10 cellular contexts compared by ENCODE assay signal in genomic region chr11:118838905-118839553, GRCh38. TPM values are rescaled to one million over a fixed set of nuclear protein-coding genes. Genes with fewer than 3 reads are reported as not detected.
A peak's percentile ranks its signal among the peaks of the same experiment; 100 is the strongest.
DNase-seq lines count a peak whose midpoint lies in the region; ATAC-seq and TF ChIP-seq lines count a peak whose summit lies in the region.
"Had no signal": no experiment of that assay in that cellular context is flagged by ENCODE, and none has a peak within 500 bp of the region (broad histone marks: within the 10 kb centered on the region; RNA-seq: fewer than 3 reads in every experiment).

No MANE protein-coding gene starts in this region.

- WGBS in mesendoderm (ENCODE audit: extremely low coverage, insufficient coverage, low lambda C conversion rate) = no CpG with 5 or more reads among the region's 4 CpGs

- peaks cover 2% of the 10 kb centered on the region for H3K4me1 Mint-ChIP-seq in neural progenitor cell

- no peak overlapping the region for H3K27ac ChIP-seq in HEK293 (ENCODE audit: extremely low read depth, low read depth, low read length)
- H3K27ac ChIP-seq in neural progenitor cell = no peak overlapping the region
- H3K27ac ChIP-seq in mesendoderm (ENCODE audit: low read depth, low read length) = no peak overlapping the region
- H3K27ac ChIP-seq: VCaP had no signal

- H3K79me2 ChIP-seq in neural progenitor cell (ENCODE audit: low read depth) = no peaks in the 10 kb centered on the region
- no peaks in the 10 kb centered on the region for H3K79me2 ChIP-seq in mesendoderm (ENCODE audit: control insufficient read depth, insufficient read depth, low read length)

- no peak overlapping the region for H2BK120ac ChIP-seq in mesendoderm (ENCODE audit: low read depth, low read length)

- H3K4me3 ChIP-seq in HEK293 (ENCODE audit: low read depth, low read length) (no peak overlapping the region), neural progenitor cell (no peak overlapping the region), mesendoderm (ENCODE audit: low read length) (no peak overlapping the region)

- no peak overlapping the region for H3K4ac ChIP-seq in mesendoderm (ENCODE audit: low read depth, low read length)

- no peaks in the 10 kb centered on the region for H3K79me1 ChIP-seq in mesendoderm (ENCODE audit: low read length)

- H3K27me3 Mint-ChIP-seq in neural progenitor cell (ENCODE audit: insufficient read depth, low read depth) = peaks cover 2% of the 10 kb centered on the region

- no peaks in the 10 kb centered on the region for H3K9me3 Mint-ChIP-seq in neural progenitor cell
- H3K9me3 Mint-ChIP-seq: immature natural killer cell had no signal

- TF ChIP-seq CTCF in HEK293 (tag by site-specific recombination; IDR thresholded peaks at IDR 0.05) (no peak), neural progenitor cell (IDR thresholded peaks at IDR 0.05) (no peak)

- peak; percentile 71 for ATAC-seq in GM18909 (IDR thresholded peaks at IDR 0.05; ENCODE audit: poor library complexity, unreplicated experiment)
- ATAC-seq in HG03521 (IDR thresholded peaks at IDR 0.05; ENCODE audit: unreplicated experiment) = no peak

- DNase-seq in MV-4-11 (lab: John Stamatoyannopoulos, UW) (peak; percentile 88), neural progenitor cell (ENCODE audit: low spot score) (no peak), mesendoderm (no peak), DMS79 treated with DMSO at 0.1 percent for 48 hours (lab: John Stamatoyannopoulos, UW) (no peak)
- DNase-seq: immature natural killer cell, NCI-H1436 had no signal

- no peak overlapping the region for H4K8ac ChIP-seq in mesendoderm (ENCODE audit: low read depth, low read length)

- H3F3A ChIP-seq in neural progenitor cell (ENCODE audit: low read depth) = no peaks in the 10 kb centered on the region

- no peak overlapping the region for H2BK15ac ChIP-seq in mesendoderm (replicated peaks; ENCODE audit: low read depth)

- H3K4me3 Mint-ChIP-seq in neural progenitor cell = no peak overlapping the region
- H3K4me3 Mint-ChIP-seq: immature natural killer cell had no signal

- no peaks in the 10 kb centered on the region for H3K36me3 ChIP-seq in HEK293 (ENCODE audit: control insufficient read depth in 2 of 2, insufficient read depth in 1 of 2, low read length in 2 of 2)
- H3K36me3 ChIP-seq in neural progenitor cell = no peaks in the 10 kb centered on the region
- no peaks in the 10 kb centered on the region for H3K36me3 ChIP-seq in mesendoderm (ENCODE audit: control insufficient read depth, insufficient read depth, low read length)

- H4K5ac ChIP-seq in mesendoderm (ENCODE audit: low read length) = no peak overlapping the region

- no peak overlapping the region for H2AK5ac ChIP-seq in mesendoderm (ENCODE audit: low read length)

- no peaks in the 10 kb centered on the region for H3K27me3 ChIP-seq in neural progenitor cell
- no peaks in the 10 kb centered on the region for H3K27me3 ChIP-seq in mesendoderm (ENCODE audit: insufficient read depth, low read length, poor library complexity)

- POLR2A ChIA-PET in HEK293 (lab: Yijun Ruan, JAX) = interaction anchor here (1.5 kb wide), 1 partner anchor 48 kb away, joined by 3 read pairs; the partner anchor contains the start of gene DDX6

- H3K4me1 ChIP-seq in HEK293 (ENCODE audit: control insufficient read depth, insufficient read depth, low read length) = no peaks in the 10 kb centered on the region
- no peaks in the 10 kb centered on the region for H3K4me1 ChIP-seq in neural progenitor cell
- no peaks in the 10 kb centered on the region for H3K4me1 ChIP-seq in mesendoderm (ENCODE audit: control insufficient read depth, low read depth, low read length)

- H3K4me2 ChIP-seq in neural progenitor cell (no peak overlapping the region), mesendoderm (ENCODE audit: low read length) (no peak overlapping the region)

- no peak overlapping the region for H3K9ac ChIP-seq in neural progenitor cell
- no peak overlapping the region for H3K9ac ChIP-seq in mesendoderm (ENCODE audit: low read length)

- H3K27ac Mint-ChIP-seq in neural progenitor cell = no peak overlapping the region

- H3K36me3 Mint-ChIP-seq in neural progenitor cell = no peaks in the 10 kb centered on the region

- no peak overlapping the region for H2BK5ac ChIP-seq in mesendoderm (ENCODE audit: low read length)

- H3K56ac ChIP-seq in mesendoderm (ENCODE audit: low read length) = no peak overlapping the region

- H4K20me1 ChIP-seq in neural progenitor cell (ENCODE audit: low read depth) = no peaks in the 10 kb centered on the region

- H3K18ac ChIP-seq in mesendoderm (ENCODE audit: low read length) = no peak overlapping the region

- no peak overlapping the region for H3K23ac ChIP-seq in mesendoderm (ENCODE audit: low read length)

- CTCF ChIA-PET in HEK293 (lab: Yijun Ruan, JAX) = interaction anchor here (0.9 kb wide), 1 partner anchor 117 kb away, joined by 3 read pairs; the partner anchor contains the start of gene UPK2

- peak overlapping the region; percentile 17 for H2AFZ ChIP-seq in neural progenitor cell (replicated peaks)

- no peaks in the 10 kb centered on the region for H3K9me3 ChIP-seq in HEK293 (ENCODE audit: control insufficient read depth, insufficient read depth, low read depth, low read length)
- H3K9me3 ChIP-seq in neural progenitor cell (ENCODE audit: low read depth) = no peaks in the 10 kb centered on the region

TF ChIP-seq in HEK293, 187 proteins besides CTCF, POLR2A, EP300 and RAD21:
- TF ChIP-seq PRDM1 (tag by site-specific recombination; IDR thresholded peaks at IDR 0.05) (peak; percentile 34; the same call in 1 of the 2 replicates), KLF7 (tag by site-specific recombination; IDR thresholded peaks at IDR 0.05; ENCODE audit: borderline replicate concordance) (no peak), ZNF76 (tag by site-specific recombination; IDR thresholded peaks at IDR 0.05; ENCODE audit: borderline replicate concordance, low read depth) (no peak)
- TF ChIP-seq, protein P1, sequence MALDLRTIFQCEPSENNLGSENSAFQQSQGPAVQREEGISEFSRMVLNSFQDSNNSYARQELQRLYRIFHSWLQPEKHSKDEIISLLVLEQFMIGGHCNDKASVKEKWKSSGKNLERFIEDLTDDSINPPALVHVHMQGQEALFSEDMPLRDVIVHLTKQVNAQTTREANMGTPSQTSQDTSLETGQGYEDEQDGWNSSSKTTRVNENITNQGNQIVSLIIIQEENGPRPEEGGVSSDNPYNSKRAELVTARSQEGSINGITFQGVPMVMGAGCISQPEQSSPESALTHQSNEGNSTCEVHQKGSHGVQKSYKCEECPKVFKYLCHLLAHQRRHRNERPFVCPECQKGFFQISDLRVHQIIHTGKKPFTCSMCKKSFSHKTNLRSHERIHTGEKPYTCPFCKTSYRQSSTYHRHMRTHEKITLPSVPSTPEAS (tag by site-specific recombination; IDR thresholded peaks at IDR 0.05) = no peak
- TF ChIP-seq, protein P2, sequence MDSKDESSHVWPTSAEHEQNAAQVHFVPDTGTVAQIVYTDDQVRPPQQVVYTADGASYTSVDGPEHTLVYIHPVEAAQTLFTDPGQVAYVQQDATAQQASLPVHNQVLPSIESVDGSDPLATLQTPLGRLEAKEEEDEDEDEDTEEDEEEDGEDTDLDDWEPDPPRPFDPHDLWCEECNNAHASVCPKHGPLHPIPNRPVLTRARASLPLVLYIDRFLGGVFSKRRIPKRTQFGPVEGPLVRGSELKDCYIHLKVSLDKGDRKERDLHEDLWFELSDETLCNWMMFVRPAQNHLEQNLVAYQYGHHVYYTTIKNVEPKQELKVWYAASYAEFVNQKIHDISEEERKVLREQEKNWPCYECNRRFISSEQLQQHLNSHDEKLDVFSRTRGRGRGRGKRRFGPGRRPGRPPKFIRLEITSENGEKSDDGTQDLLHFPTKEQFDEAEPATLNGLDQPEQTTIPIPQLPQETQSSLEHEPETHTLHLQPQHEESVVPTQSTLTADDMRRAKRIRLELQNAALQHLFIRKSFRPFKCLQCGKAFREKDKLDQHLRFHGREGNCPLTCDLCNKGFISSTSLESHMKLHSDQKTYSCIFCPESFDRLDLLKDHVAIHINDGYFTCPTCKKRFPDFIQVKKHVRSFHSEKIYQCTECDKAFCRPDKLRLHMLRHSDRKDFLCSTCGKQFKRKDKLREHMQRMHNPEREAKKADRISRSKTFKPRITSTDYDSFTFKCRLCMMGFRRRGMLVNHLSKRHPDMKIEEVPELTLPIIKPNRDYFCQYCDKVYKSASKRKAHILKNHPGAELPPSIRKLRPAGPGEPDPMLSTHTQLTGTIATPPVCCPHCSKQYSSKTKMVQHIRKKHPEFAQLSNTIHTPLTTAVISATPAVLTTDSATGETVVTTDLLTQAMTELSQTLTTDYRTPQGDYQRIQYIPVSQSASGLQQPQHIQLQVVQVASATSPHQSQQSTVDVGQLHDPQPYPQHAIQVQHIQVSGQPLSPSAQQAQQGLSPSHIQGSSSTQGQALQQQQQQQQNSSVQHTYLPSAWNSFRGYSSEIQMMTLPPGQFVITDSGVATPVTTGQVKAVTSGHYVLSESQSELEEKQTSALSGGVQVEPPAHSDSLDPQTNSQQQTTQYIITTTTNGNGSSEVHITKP (tag by site-specific recombination; IDR thresholded peaks at IDR 0.05) = no peak

RNA-seq across cellular contexts. Expression of gene CXCR5, which starts 44.7 kb away (rescaled TPM):
- not detected in 2 replicates for total RNA-seq in neural progenitor cell (ENCODE audit: low replicate concordance)
- 0.80 TPM for polyA plus RNA-seq in mesendoderm (2013, experiment 1 of 2)
- polyA plus RNA-seq in mesendoderm (2013, experiment 2 of 2) = 0.70 TPM

RNA-seq across cellular contexts. Expression of gene DDX6, which starts 48.1 kb away (rescaled TPM):
- total RNA-seq in neural progenitor cell (ENCODE audit: low replicate concordance) = 191 and 332 TPM in 2 replicates
- 74.3 TPM for polyA plus RNA-seq in mesendoderm (2013, experiment 1 of 2)
- 71.3 TPM for polyA plus RNA-seq in mesendoderm (2013, experiment 2 of 2)
